Comparison of ENCODE assay signal across 8 cellular contexts in the genomic region with DNA sequence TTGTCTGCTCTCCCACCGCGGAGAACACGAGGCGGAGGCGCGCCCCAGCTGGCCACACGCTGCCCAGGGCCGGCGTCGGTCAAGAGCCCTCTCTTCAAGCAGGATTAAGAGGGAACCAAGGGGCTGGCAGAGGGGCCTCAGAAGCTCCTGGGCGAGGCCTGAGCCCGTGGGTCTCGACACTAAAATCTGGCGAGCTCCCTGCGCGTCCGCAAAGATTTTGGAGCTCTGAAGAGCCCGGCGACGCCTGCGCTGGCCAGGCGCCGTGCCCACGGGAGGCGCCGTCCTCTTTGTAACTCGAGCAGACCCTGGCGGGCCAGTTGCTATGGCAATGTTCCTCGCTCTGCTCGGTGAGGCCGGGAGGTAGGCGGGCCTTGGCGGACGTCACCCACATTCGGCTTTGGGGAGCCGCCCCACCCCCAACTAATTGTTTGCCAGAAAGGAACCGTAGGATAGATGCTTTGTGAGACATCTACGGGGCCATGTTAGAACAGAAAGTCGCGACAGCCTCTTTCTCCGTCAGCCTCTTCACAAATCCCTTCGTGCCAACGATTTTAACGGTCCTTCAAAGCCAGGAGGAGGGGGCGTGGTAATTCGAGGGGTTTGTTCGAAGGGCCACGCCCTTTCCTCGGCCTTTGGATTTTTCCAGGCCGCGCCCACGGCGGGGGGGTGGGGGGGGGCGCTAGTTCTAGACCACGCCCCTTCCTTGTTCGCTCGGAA. TPM values are rescaled to one million over a fixed set of nuclear protein-coding genes. Genes with fewer than 3 reads are reported as not detected.
A peak's percentile ranks its signal among the peaks of the same experiment; 100 is the strongest.
DNase-seq lines count a peak whose midpoint lies in the region; ATAC-seq and TF ChIP-seq lines count a peak whose summit lies in the region.

No MANE protein-coding gene starts in this region.

- CTCF ChIA-PET in A673 (lab: Charles Lee): no interaction called here
- CTCF ChIA-PET in mammary epithelial cell (lab: Charles Lee; ENCODE audit: low non-redundant PET): no interaction called here

- dilution Hi-C loops in mammary epithelial cell (cut with HindIII; ENCODE audit: low sequenced_read_pairs): no loop called here

- H3K4me1 ChIP-seq in A673 (ENCODE audit: insufficient read depth, low read length, poor library complexity, severe bottlenecking) (peaks cover 29% of the 10 kb centered on the region), mammary epithelial cell (ENCODE audit: insufficient read depth, low read length) (peaks cover 17% of the 10 kb centered on the region), smooth muscle cell (ENCODE audit: low read depth) (peaks cover 18% of the 10 kb centered on the region)

- peak overlapping the region; percentile 99 for H3K27ac ChIP-seq in A673 (ENCODE audit: low read depth, low read length, poor library complexity, severe bottlenecking)
- H3K27ac ChIP-seq in WERI-Rb-1: peak overlapping the region; percentile 95
- peak overlapping the region; percentile 92 for H3K27ac ChIP-seq in mammary epithelial cell (ENCODE audit: insufficient read depth, low read depth, low read length)
- H3K27ac ChIP-seq in smooth muscle cell (ENCODE audit: low read depth): peak overlapping the region; percentile 99

- H3K4me2 ChIP-seq in mammary epithelial cell (ENCODE audit: insufficient read depth, low read depth, low read length): peak overlapping the region; percentile 95
- peak overlapping the region; percentile 97 for H3K4me2 ChIP-seq in smooth muscle cell

- TF ChIP-seq CTCF in A673 (conservative IDR thresholded peaks at IDR 0.05; ENCODE audit: low read depth, low read length) (no peak), WERI-Rb-1 (IDR thresholded peaks at IDR 0.05; ENCODE audit: low read depth, low read length) (no peak), mammary epithelial cell (conservative IDR thresholded peaks at IDR 0.05 in 1 of 2, IDR thresholded peaks at IDR 0.05 in 1 of 2; ENCODE audit: extremely low read depth in 1 of 2, insufficient read depth in 1 of 2, low read depth in 1 of 2, low read length in 2 of 2) (no peak), smooth muscle cell (IDR thresholded peaks at IDR 0.05; ENCODE audit: borderline replicate concordance, insufficient read depth, poor library complexity, severe bottlenecking) (no peak)

- H4K20me1 ChIP-seq in mammary epithelial cell (ENCODE audit: insufficient read depth, low read length): no peaks in the 10 kb centered on the region
- H4K20me1 ChIP-seq in smooth muscle cell (ENCODE audit: low read depth): peaks cover 31% of the 10 kb centered on the region

- H3K4me3 ChIP-seq in A673 (ENCODE audit: low read depth, low read length, poor library complexity, severe bottlenecking) (peak overlapping the region; percentile 60), WERI-Rb-1 (ENCODE audit: low read depth, low read length) (peak overlapping the region; percentile 91), mammary epithelial cell (replicated peaks in 1 of 3; ENCODE audit: insufficient read depth in 1 of 3, low read depth in 2 of 3, low read length in 3 of 3) (peak overlapping the region; percentile 68 to 88 (median 86)), smooth muscle cell (peak overlapping the region; percentile 88)

- H3K9me3 ChIP-seq in A673 (ENCODE audit: low read depth, low read length, poor library complexity, severe bottlenecking) (no peaks in the 10 kb centered on the region), WERI-Rb-1 (ENCODE audit: severe bottlenecking) (no peaks in the 10 kb centered on the region), mammary epithelial cell (replicated peaks; ENCODE audit: insufficient read depth, low read length) (no peaks in the 10 kb centered on the region), smooth muscle cell (replicated peaks; ENCODE audit: low read depth) (no peaks in the 10 kb centered on the region)

- H2AFZ ChIP-seq in mammary epithelial cell (ENCODE audit: low read depth, low read length) (peak overlapping the region; percentile 89), smooth muscle cell (ENCODE audit: low read depth) (peak overlapping the region; percentile 71)

- POLR2A ChIA-PET in A673 (lab: Charles Lee; ENCODE audit: low non-redundant PET): interaction anchor here (0.6 kb wide), 1 partner anchor 13 kb away, joined by 5 read pairs; no protein-coding TSS in a partner anchor

- intact Hi-C loops in A673 (cut with micrococcal nuclease; ENCODE audit: unreplicated experiment): loop anchor here (2.0 to 5.0 kb wide), 2 partner anchors 101 to 205 kb away; no protein-coding TSS in a partner anchor
- intact Hi-C loops in mammary epithelial cell (cut with micrococcal nuclease): loop anchor here (1.0 to 2.0 kb wide), 4 partner anchors 27 to 207 kb away; a partner anchor contains a TSS

- H3K9ac ChIP-seq in mammary epithelial cell (ENCODE audit: insufficient read depth, low read length): peak overlapping the region; percentile 90
- peak overlapping the region; percentile 97 for H3K9ac ChIP-seq in smooth muscle cell (ENCODE audit: low read depth)

- DNase-seq in A673 (ENCODE audit: low spot score) (peak; percentile 96), NCI-H2171 (lab: John Stamatoyannopoulos, UW) (peak; percentile 86), WERI-Rb-1 (peak; percentile 95), mammary epithelial cell (peak; percentile 93), iPS-NIHi7 (ENCODE audit: extremely low spot score) (peak; percentile 92), smooth muscle cell (lab: John Stamatoyannopoulos, UW; ENCODE audit: unreplicated experiment) (peak; percentile 99)

- H3F3A ChIP-seq in smooth muscle cell (ENCODE audit: low read depth): peaks cover 13% of the 10 kb centered on the region

- H3K27me3 ChIP-seq in A673 (replicated peaks; ENCODE audit: insufficient read depth, low read depth, low read length, poor library complexity) (no peaks in the 10 kb centered on the region), WERI-Rb-1 (ENCODE audit: insufficient read depth, low read depth, severe bottlenecking) (no peaks in the 10 kb centered on the region), mammary epithelial cell (ENCODE audit: insufficient read depth, low read length) (no peaks in the 10 kb centered on the region), smooth muscle cell (ENCODE audit: low read depth) (no peaks in the 10 kb centered on the region)

- in situ Hi-C loops in mammary epithelial cell (cut with MboI; ENCODE audit: low sequenced_read_pairs in 2 of 2): no loop called here

- BruUV-seq in A673 (replicated peaks; lab: Mats Ljungman, UMichigan) (TSS peak; percentile 87), mammary epithelial cell (replicated peaks; lab: Mats Ljungman, UMichigan) (TSS peak; percentile 77)

- H3K79me2 ChIP-seq in mammary epithelial cell (ENCODE audit: insufficient read depth, low read length) (peaks cover 44% of the 10 kb centered on the region), smooth muscle cell (ENCODE audit: low read depth) (peaks cover 43% of the 10 kb centered on the region)

- under 1% methylated on average over 32 of the region's 57 CpGs for WGBS in mammary epithelial cell (ENCODE audit: low coverage, missing lambda C conversion rate)
- under 1% methylated on average over 53 of the region's 57 CpGs for WGBS in smooth muscle cell (ENCODE audit: low lambda C conversion rate)

- H3K36me3 ChIP-seq in A673 (ENCODE audit: insufficient read depth, low read length, poor library complexity, severe bottlenecking) (no peaks in the 10 kb centered on the region), WERI-Rb-1 (peaks cover 6% of the 10 kb centered on the region; the same call in 1 of the 2 replicates), mammary epithelial cell (ENCODE audit: insufficient read depth, low read length) (no peaks in the 10 kb centered on the region), smooth muscle cell (ENCODE audit: low read depth) (no peaks in the 10 kb centered on the region)

- ATAC-seq in GM18861 (IDR thresholded peaks at IDR 0.05; ENCODE audit: unreplicated experiment): peak; percentile 49
- ATAC-seq in HG03095 (IDR thresholded peaks at IDR 0.05; ENCODE audit: unreplicated experiment): peak; percentile 62

RNA-seq across cellular contexts. Expression of a gene that starts 0.7 kb away (rescaled TPM):
- total RNA-seq in A673 (2021) (45.2 and 50.2 TPM in 2 replicates), mammary epithelial cell (10 to 100 TPM; 32.3 to 39.0 TPM), smooth muscle cell (76.4 and 85.0 TPM in 2 replicates)
- polyA plus RNA-seq in mammary epithelial cell (35.6 TPM), smooth muscle cell (49.5 and 54.9 TPM in 2 replicates)
- polyA minus RNA-seq in mammary epithelial cell: 28.7 TPM

RNA-seq across cellular contexts. Expression of a gene that starts 7.3 kb away (rescaled TPM):
- total RNA-seq in A673 (2021) (0.44 TPM in 1 of 2 replicates, not detected in the other), mammary epithelial cell (1 to 10 TPM in 1 of 2 donors, under 1 TPM in 1; 0.64 to 2.5 TPM), smooth muscle cell (2.0 and 6.3 TPM in 2 replicates)
- polyA plus RNA-seq in mammary epithelial cell (1.4 TPM), smooth muscle cell (2.5 and 4.0 TPM in 2 replicates)
- polyA minus RNA-seq in mammary epithelial cell: not detected

Comparison
In these comparisons a context has a peak if more than half of its experiments do, and no peak if none do; other contexts are left out.
1. Peak in every context shown above with its lines: DNase-seq, ATAC-seq, H3K4me3 ChIP-seq and H3K27ac ChIP-seq.